Comparison of ENCODE assay signal across 12 cellular contexts in the genomic region with DNA sequence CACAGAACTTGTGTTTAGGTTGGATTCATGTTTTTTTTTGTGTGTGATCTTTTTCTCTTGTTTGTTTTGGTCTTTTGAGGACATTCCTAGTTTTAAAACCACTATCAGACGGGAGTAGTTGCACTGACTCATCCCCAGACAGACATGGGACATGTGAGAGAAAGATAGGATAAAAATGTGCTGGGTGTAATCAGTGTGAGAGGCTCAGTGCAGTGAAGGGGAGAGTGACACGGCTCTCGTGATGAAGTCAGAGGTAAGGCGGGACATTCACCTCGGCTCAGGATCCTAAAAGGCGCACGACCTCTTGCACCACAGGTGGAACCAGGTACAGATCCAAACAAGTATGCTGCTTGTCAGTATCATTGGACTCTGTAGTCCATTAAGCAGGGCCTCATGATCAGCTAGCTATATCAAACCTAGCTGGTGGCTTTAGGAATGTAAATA. TPM values are rescaled to one million over a fixed set of nuclear protein-coding genes. Genes with fewer than 3 reads are reported as not detected.
A peak's percentile ranks its signal among the peaks of the same experiment; 100 is the strongest.
DNase-seq lines count a peak whose midpoint lies in the region; ATAC-seq and TF ChIP-seq lines count a peak whose summit lies in the region.
"Had no signal": no experiment of that assay in that cellular context is flagged by ENCODE, and none has a peak within 500 bp of the region (broad histone marks: within the 10 kb centered on the region; RNA-seq: fewer than 3 reads in every experiment).

No MANE protein-coding gene starts in this region.

- DNase-seq in AG08395 (ENCODE audit: low spot score) (peak; percentile 47), OCI-M1 (lab: John Stamatoyannopoulos, UW) (peak; percentile 87), esophagus squamous epithelium (lab: John Stamatoyannopoulos, UW) (no peak), nucleus accumbens (lab: John Stamatoyannopoulos, UW) (no peak), HT-29 (ENCODE audit: low spot score) (no peak), NCI-H446 (lab: John Stamatoyannopoulos, UW) (no peak)
- DNase-seq: activated CD8-positive, alpha-beta memory T cell treated with anti-CD3 and anti-CD28 coated beads, Interleukin-2, amount 50 U/mL, for 48 hours; central memory CD4-positive, alpha-beta T cell; naive thymus-derived CD4-positive, alpha-beta T cell; NCI-H526 treated with DMSO at 0.1 percent for 48 hours had no signal

- no peak for ATAC-seq in HG03039 (IDR thresholded peaks at IDR 0.05; ENCODE audit: unreplicated experiment)
- ATAC-seq: naive thymus-derived CD4-positive, alpha-beta T cell had no signal

- H3K9ac ChIP-seq in muscle layer of colon (ENCODE audit: low read length): no peak overlapping the region

- H3K27me3 ChIP-seq in esophagus squamous epithelium (no peaks in the 10 kb centered on the region), muscle layer of colon (ENCODE audit: control insufficient read depth in 1 of 2, insufficient read depth in 2 of 2, low read length in 2 of 2) (no peaks in the 10 kb centered on the region)

- TF ChIP-seq POLR2A in esophagus squamous epithelium (IDR thresholded peaks at IDR 0.05): no peak

- 54 to 57% methylated on average over 7 of the region's 7 CpGs for WGBS in esophagus squamous epithelium, 2 donors

- no peak for TF ChIP-seq CTCF in esophagus squamous epithelium (IDR thresholded peaks at IDR 0.05)

- H3K27ac ChIP-seq in esophagus squamous epithelium (peak overlapping the region; percentile 8 to 87 (median 64)), muscle layer of colon (ENCODE audit: low read depth, low read length) (peak overlapping the region; percentile 13)

- H3K4me1 ChIP-seq in esophagus squamous epithelium: peaks cover 57 to 100% (median 62%) of the 10 kb centered on the region in 3 donors
- H3K4me1 ChIP-seq in muscle layer of colon (ENCODE audit: insufficient read depth, low read length): peaks cover 96% of the 10 kb centered on the region

- intact Hi-C loops in esophagus squamous epithelium (cut with DNase I): no loop called here

- H3K36me3 ChIP-seq in esophagus squamous epithelium (peaks cover 0 to 13% (median 0%) of the 10 kb centered on the region in 3 donors), muscle layer of colon (ENCODE audit: insufficient read depth, low read length) (no peaks in the 10 kb centered on the region)

- H3K4me3 ChIP-seq in esophagus squamous epithelium: no peak overlapping the region
- no peak overlapping the region for H3K4me3 ChIP-seq in muscle layer of colon (ENCODE audit: low read depth in 1 of 2, low read length in 2 of 2)

- H3K9me3 ChIP-seq in esophagus squamous epithelium (no peaks in the 10 kb centered on the region), muscle layer of colon (ENCODE audit: low read length) (no peaks in the 10 kb centered on the region)

RNA-seq across cellular contexts. Expression of gene FOXO3, which starts 17.9 kb away (rescaled TPM):
- 10 to 100 TPM; 30.3 to 80.7 (median 34.3) TPM for total RNA-seq in esophagus squamous epithelium
- total RNA-seq in HT-29 (2014; rRNA removed; shearing (Covaris generic)): 22.1 and 22.3 TPM in 2 replicates

Comparison
In these comparisons a context has a peak if more than half of its experiments do, and no peak if none do; other contexts are left out.
1. DNase-seq: peak in AG08395 (single experiment) and OCI-M1 (single experiment); none in esophagus squamous epithelium (single experiment), nucleus accumbens (0 of 56), HT-29 (single experiment) and NCI-H446 (0 of 2).